Comparison of ENCODE assay signal across 8 cellular contexts in the genomic region with DNA sequence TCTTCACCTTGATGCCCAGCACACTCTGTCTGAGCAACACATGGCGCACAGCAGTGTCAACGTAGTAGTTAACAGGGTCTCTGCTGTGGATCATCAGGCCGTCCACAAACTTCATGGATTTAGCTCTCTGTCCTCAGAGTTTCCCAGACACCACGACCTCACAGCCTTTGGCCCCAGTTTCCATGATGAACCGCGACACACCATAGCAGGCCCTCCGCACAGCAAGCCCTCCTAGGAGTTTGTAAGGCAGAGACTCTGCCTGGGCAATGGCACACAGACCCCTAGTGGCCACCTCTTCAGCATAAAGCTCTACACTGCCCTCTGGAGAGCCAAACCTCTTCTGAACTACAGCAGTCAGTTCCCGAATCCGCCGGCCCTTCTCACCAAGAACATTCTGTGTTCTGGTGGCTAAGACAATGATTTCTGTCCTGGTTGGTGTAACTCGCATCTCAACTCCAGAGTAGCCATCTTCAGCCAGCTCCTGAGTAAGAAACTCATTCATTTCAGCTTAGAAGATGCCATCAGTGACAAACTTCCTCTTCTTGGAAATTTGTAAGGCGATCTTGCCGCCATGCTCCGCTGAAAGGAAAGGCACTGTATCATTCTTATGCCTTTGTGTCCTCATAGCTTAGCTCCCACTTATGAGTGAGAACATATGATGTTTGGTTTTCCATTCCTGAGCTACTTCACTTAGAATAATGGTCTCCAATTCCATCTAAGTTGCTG. TPM values are rescaled to one million over a fixed set of nuclear protein-coding genes. Genes with fewer than 3 reads are reported as not detected.
DNase-seq lines count a peak whose midpoint lies in the region; ATAC-seq and TF ChIP-seq lines count a peak whose summit lies in the region.
"Not testable (repeated sequence)": the region's sequence is repeated elsewhere in the genome, so short reads cannot be mapped to it uniquely, and the experiment has no call there.

No MANE protein-coding gene starts in this region.

- not testable (repeated sequence) for H3K4me2 ChIP-seq in PC-3 (ENCODE audit: low read length)

- intact Hi-C loops in Caco-2 (cut with micrococcal nuclease; ENCODE audit: unreplicated experiment); PC-3 (cut with micrococcal nuclease); right lobe of liver (cut with DNase I): not testable (repeated sequence)

- H3K79me2 ChIP-seq in PC-3 (ENCODE audit: low read length), result not testable (repeated sequence)

- in situ Hi-C loops in astrocyte of the spinal cord (cut with HindIII; ENCODE audit: low sequenced_read_pairs), result not testable (repeated sequence)

- CTCF ChIA-PET in Caco-2 (lab: Charles Lee), result interaction anchor here (1.0 kb wide), 1 partner anchor 50 kb away, joined by 4 read pairs; a partner anchor contains a TSS
- CTCF ChIA-PET in PC-3 (lab: Charles Lee), result interaction anchor here (0.6 kb wide), 1 partner anchor 121 kb away, joined by 8 read pairs; no protein-coding TSS in a partner anchor

- not testable (repeated sequence) for H4K20me1 ChIP-seq in PC-3 (ENCODE audit: low read length)

- H3K27ac Mint-ChIP-seq in Caco-2 (ENCODE audit: unreplicated experiment), result not testable (repeated sequence)

- not testable (repeated sequence) for H3K4me1 ChIP-seq in Caco-2; PC-3 (ENCODE audit: insufficient read depth, low read length); right lobe of liver

- H3K27ac ChIP-seq in PC-3 (ENCODE audit: low read length); right lobe of liver: not testable (repeated sequence)

- H3K36me3 Mint-ChIP-seq in Caco-2 (ENCODE audit: insufficient read depth, unreplicated experiment), result not testable (repeated sequence)

- not testable (repeated sequence) for BruUV-seq in Caco-2 (replicated peaks; lab: Mats Ljungman, UMichigan); PC-3 (replicated peaks; lab: Mats Ljungman, UMichigan)

- H3K4me1 Mint-ChIP-seq in Caco-2 (ENCODE audit: low read depth, unreplicated experiment), result not testable (repeated sequence)

- DNase-seq in Caco-2 (peak in 1 of 2 experiments; percentile 44), M059J (ENCODE audit: low read depth) (peak; percentile 27), PC-3 (peak; percentile 28), astrocyte of the spinal cord (ENCODE audit: low read depth, low spot score) (peak; percentile 12)
- not testable (repeated sequence) for DNase-seq in foreskin fibroblast, right lobe of liver
- DNase-seq in stimulated activated CD4-positive, alpha-beta T cell treated with anti-CD3 and anti-CD28 coated beads, Interleukin-4, amount 100 ng/mL, for 24 hours, result peak; percentile 7

- H3K27me3 ChIP-seq in Caco-2 (replicated peaks; ENCODE audit: control insufficient read depth, insufficient read depth, low read length); PC-3 (ENCODE audit: low read length); right lobe of liver: not testable (repeated sequence)

- not testable (repeated sequence) for H3K9ac ChIP-seq in PC-3 (ENCODE audit: low read length)

- POLR2A ChIA-PET in Caco-2 (lab: Charles Lee); PC-3 (lab: Charles Lee; ENCODE audit: unreplicated experiment): not testable (repeated sequence)

- H3K9me2 ChIP-seq in PC-3 (replicated peaks; ENCODE audit: low read length), result not testable (repeated sequence)

- H3K4me3 Mint-ChIP-seq in Caco-2 (ENCODE audit: unreplicated experiment), result not testable (repeated sequence)

- TF ChIP-seq CTCF in Caco-2 (IDR thresholded peaks at IDR 0.05; ENCODE audit: insufficient read depth in 1 of 2, low read depth in 1 of 2, low read length in 1 of 2, severe bottlenecking in 1 of 2, unreplicated experiment in 1 of 2), result peak; percentile 49 to 76
- peak; percentile 59 for TF ChIP-seq CTCF in PC-3 (conservative IDR thresholded peaks at IDR 0.05; ENCODE audit: low read depth, low read length)
- peak; percentile 47 for TF ChIP-seq CTCF in astrocyte of the spinal cord (IDR thresholded peaks at IDR 0.05; ENCODE audit: low read depth, low read length)
- TF ChIP-seq CTCF in foreskin fibroblast (IDR thresholded peaks at IDR 0.05; ENCODE audit: low read depth, low read length), result peak; percentile 20
- peak in 3 of 4 donors; percentile 26 to 34 (median 28) for TF ChIP-seq CTCF in right lobe of liver (IDR thresholded peaks at IDR 0.05)

- H3K4me3 ChIP-seq in Caco-2 (ENCODE audit: low read depth, low read length); PC-3 (ENCODE audit: low read length); astrocyte of the spinal cord (ENCODE audit: low read depth, low read length); foreskin fibroblast (ENCODE audit: low read depth in 1 of 2, low read length in 2 of 2); right lobe of liver: not testable (repeated sequence)

- not testable (repeated sequence) for H3F3A ChIP-seq in PC-3 (ENCODE audit: low read length, unreplicated experiment)

- 62% methylated on average over 6 of the region's 14 CpGs for WGBS in right lobe of liver (ENCODE audit: insufficient coverage, low coverage, low lambda C conversion rate, missing lambda C conversion rate)

- peak; percentile 54 for ATAC-seq in GM19351 (IDR thresholded peaks at IDR 0.05; ENCODE audit: unreplicated experiment)
- ATAC-seq in PC-3, result peak; percentile 57; the same call in 1 of the 2 replicates
- ATAC-seq in right lobe of liver, result peak; percentile 33 to 66 (median 58)

- H3K27me3 Mint-ChIP-seq in Caco-2 (ENCODE audit: insufficient read depth, unreplicated experiment), result not testable (repeated sequence)

- not testable (repeated sequence) for TF ChIP-seq POLR2A in right lobe of liver (IDR thresholded peaks at IDR 0.05)

- H3K9me3 Mint-ChIP-seq in Caco-2 (ENCODE audit: unreplicated experiment), result not testable (repeated sequence)

- not testable (repeated sequence) for H3K36me3 ChIP-seq in Caco-2 (ENCODE audit: control insufficient read depth, insufficient read depth, low read length); PC-3 (ENCODE audit: low read depth, low read length); right lobe of liver

- not testable (repeated sequence) for H3K9me3 ChIP-seq in Caco-2; PC-3 (ENCODE audit: low read length); right lobe of liver

- H2AFZ ChIP-seq in PC-3 (ENCODE audit: low read length), result not testable (repeated sequence)

RNA-seq across cellular contexts. Expression of a gene that starts 26.2 kb away (rescaled TPM):
- total RNA-seq in Caco-2 (2022), result 136 and 150 TPM in 2 replicates
- total RNA-seq in M059J (2014; rRNA removed; shearing (Covaris generic)), result 230 and 284 TPM in 2 replicates
- total RNA-seq in PC-3 (2014; rRNA removed), result 65.2 and 67.2 TPM in 2 replicates
- total RNA-seq in right lobe of liver, result 100 to 1,000 TPM in 2 of 6 experiments, 10 to 100 TPM in 4; 60.8 to 110 (median 90.5) TPM

RNA-seq across cellular contexts. Expression of a gene that starts 50.4 kb away (rescaled TPM):
- total RNA-seq in Caco-2 (2022), result 0.26 and 0.59 TPM in 2 replicates
- 0.02 TPM in 1 of 2 replicates, not detected in the other for total RNA-seq in M059J (2014; rRNA removed; shearing (Covaris generic))
- total RNA-seq in PC-3 (2014; rRNA removed), result 0.29 TPM in 1 of 2 replicates, not detected in the other
- total RNA-seq in right lobe of liver, result not detected

RNA-seq across cellular contexts. Expression of a gene that starts 50.4 kb away (rescaled TPM):
- 34.2 and 36.1 TPM in 2 replicates for total RNA-seq in Caco-2 (2022)
- total RNA-seq in M059J (2014; rRNA removed; shearing (Covaris generic)), result 6.2 and 15.6 TPM in 2 replicates
- 29.8 and 39.9 TPM in 2 replicates for total RNA-seq in PC-3 (2014; rRNA removed)
- 1 to 10 TPM; 4.6 to 7.9 (median 6.7) TPM for total RNA-seq in right lobe of liver
